8 cellular contexts compared by ENCODE assay signal in genomic region chr22:36480941-36481392, GRCh38. TPM values are rescaled to one million over a fixed set of nuclear protein-coding genes. Genes with fewer than 3 reads are reported as not detected.
DNase-seq lines count a peak whose midpoint lies in the region; ATAC-seq and TF ChIP-seq lines count a peak whose summit lies in the region.

No MANE protein-coding gene starts in this region.

- no peaks in the 10 kb centered on the region for H3K9me3 ChIP-seq in NT2/D1 (ENCODE audit: insufficient read depth, low read length)
- no peaks in the 10 kb centered on the region for H3K9me3 ChIP-seq in psoas muscle

- peak overlapping the region; percentile 76 for H3K9ac ChIP-seq in NT2/D1 (ENCODE audit: insufficient read length, low read depth)

- H3K36me3 ChIP-seq in NT2/D1 (ENCODE audit: insufficient read depth, insufficient read length, low read length) (peaks cover 27% of the 10 kb centered on the region), psoas muscle (ENCODE audit: insufficient read depth in 1 of 2, low read depth in 1 of 2) (peaks cover 0 to 47% of the 10 kb centered on the region in 2 donors)

- H3K4me1 ChIP-seq in NT2/D1 (ENCODE audit: insufficient read depth, insufficient read length), result peaks cover 2% of the 10 kb centered on the region
- peaks cover 15% of the 10 kb centered on the region for H3K4me1 ChIP-seq in psoas muscle

- DNase-seq in NT2/D1 (ENCODE audit: low read depth, low spot score) (no peak), epithelial cell of proximal tubule (ENCODE audit: low read depth) (peak; percentile 44), psoas muscle (no peak), AG08396 (ENCODE audit: low spot score) (no peak), HuH-7 (ENCODE audit: low spot score) (no peak), AG08395 (ENCODE audit: low spot score) (no peak), NCI-H82 treated with DMSO at 0.1 percent for 48 hours (lab: John Stamatoyannopoulos, UW; ENCODE audit: unreplicated experiment) (no peak)

- TF ChIP-seq CTCF in epithelial cell of proximal tubule (conservative IDR thresholded peaks at IDR 0.05; ENCODE audit: low read depth, low read length), result no peak
- no peak for TF ChIP-seq CTCF in psoas muscle (IDR thresholded peaks at IDR 0.05)

- H3K27me3 ChIP-seq in NT2/D1 (ENCODE audit: insufficient read depth, insufficient read length) (no peaks in the 10 kb centered on the region), psoas muscle (ENCODE audit: insufficient read depth in 3 of 3, low read length in 2 of 3) (no peaks in the 10 kb centered on the region)

- peak; percentile 41 for ATAC-seq in GM18520 (IDR thresholded peaks at IDR 0.05; ENCODE audit: unreplicated experiment)
- no peak for ATAC-seq in psoas muscle

- intact Hi-C loops in psoas muscle (cut with DNase I), result loop anchor here in 1 of 2 donors (10.0 kb wide), 1 partner anchor 286 kb away; no protein-coding TSS in a partner anchor

- H3K27ac ChIP-seq in psoas muscle, result peak overlapping the region; percentile 97

- H3K4me3 ChIP-seq in NT2/D1 (ENCODE audit: insufficient read length, low read depth), result peak overlapping the region; percentile 67
- peak overlapping the region; percentile 86 for H3K4me3 ChIP-seq in epithelial cell of proximal tubule (ENCODE audit: low read depth, low read length)
- H3K4me3 ChIP-seq in psoas muscle, result peak overlapping the region; percentile 92

- 7 to 13% (median 10%) methylated on average over 9 of the region's 9 CpGs for WGBS in psoas muscle, 3 donors

RNA-seq across cellular contexts. Expression of gene TXN2, which starts 0.5 kb away (rescaled TPM):
- 72.1 and 76.6 TPM in 2 replicates for total RNA-seq in epithelial cell of proximal tubule
- total RNA-seq in psoas muscle, result 100 to 1,000 TPM in 3 of 4 donors, 10 to 100 TPM in 1; 83.9 to 146 (median 112) TPM
- 100 to 1,000 TPM; 109 to 155 (median 115) TPM for polyA plus RNA-seq in psoas muscle

RNA-seq across cellular contexts. Expression of gene FOXRED2, which starts 25.9 kb away (rescaled TPM):
- 3.1 and 7.9 TPM in 2 replicates for total RNA-seq in epithelial cell of proximal tubule
- total RNA-seq in psoas muscle, result 10 to 100 TPM in 1 of 4 donors, 1 to 10 TPM in 3; 6.4 to 10.2 (median 7.9) TPM
- 1 to 10 TPM; 3.3 to 9.0 (median 5.0) TPM for polyA plus RNA-seq in psoas muscle

RNA-seq across cellular contexts. Expression of gene EIF3D, which starts 48.0 kb away (rescaled TPM):
- total RNA-seq in epithelial cell of proximal tubule (297 and 435 TPM in 2 replicates), psoas muscle (100 to 1,000 TPM; 102 to 125 (median 116) TPM)
- polyA plus RNA-seq in psoas muscle, result 100 to 1,000 TPM; 115 to 338 (median 140) TPM
